Comparison of ENCODE assay signal across 12 cellular contexts in genomic region chr7:24899905-24900304, GRCh38.
A peak's percentile ranks its signal among the peaks of the same experiment; 100 is the strongest.
DNase-seq lines count a peak whose midpoint lies in the region; ATAC-seq lines count a peak whose summit lies in the region.
"Had no signal": no experiment of that assay in that cellular context is flagged by ENCODE, and none has a peak within 500 bp of the region (broad histone marks: within the 10 kb centered on the region; RNA-seq: fewer than 3 reads in every experiment).

No MANE protein-coding gene starts in this region.

- peak overlapping the region; percentile 22 for H3K27ac Mint-ChIP-seq in activated naive CD8-positive, alpha-beta T cell treated with anti-CD3 and anti-CD28 coated beads, Interleukin-2, amount 50 U/mL, for 24 hours
- H3K27ac Mint-ChIP-seq in activated naive CD8-positive, alpha-beta T cell treated with anti-CD3 and anti-CD28 coated beads for 36 hours, result no peak overlapping the region
- H3K27ac Mint-ChIP-seq in stimulated activated naive B cell treated with anti-CD40 and anti-IgM and Interleukin-4, amounts not matched to agents 10 μg/mL and 1 μg/mL and 100 μg/mL, for 72 hours, result no peak overlapping the region

- no peak for DNase-seq in activated naive CD8-positive, alpha-beta T cell treated with anti-CD3 and anti-CD28 coated beads, Interleukin-2, amount 50 U/mL, for 24 hours
- DNase-seq in activated naive CD8-positive, alpha-beta T cell treated with anti-CD3 and anti-CD28 coated beads for 36 hours, result no peak
- no peak for DNase-seq in stimulated activated naive B cell treated with anti-CD40 and anti-IgM and Interleukin-4, amounts not matched to agents 10 μg/mL and 1 μg/mL and 100 μg/mL, for 72 hours
- DNase-seq in NCI-H146 (lab: John Stamatoyannopoulos, UW) (no peak), amygdala (lab: John Stamatoyannopoulos, UW) (no peak)
- DNase-seq: ACHN, NCI-H446 treated with DMSO at 0.1 percent for 48 hours, upper lobe of left lung had no signal

- peaks cover 66% of the 10 kb centered on the region for H3K4me1 Mint-ChIP-seq in activated naive CD8-positive, alpha-beta T cell treated with anti-CD3 and anti-CD28 coated beads, Interleukin-2, amount 50 U/mL, for 24 hours
- H3K4me1 Mint-ChIP-seq in activated naive CD8-positive, alpha-beta T cell treated with anti-CD3 and anti-CD28 coated beads for 36 hours, result peaks cover 58% of the 10 kb centered on the region
- H3K4me1 Mint-ChIP-seq in stimulated activated naive B cell treated with anti-CD40 and anti-IgM and Interleukin-4, amounts not matched to agents 10 μg/mL and 1 μg/mL and 100 μg/mL, for 72 hours, result peaks cover 26 to 71% of the 10 kb centered on the region in 2 donors
- H3K4me1 Mint-ChIP-seq: neural crest cell had no signal

- H3K27me3 Mint-ChIP-seq in activated naive CD8-positive, alpha-beta T cell treated with anti-CD3 and anti-CD28 coated beads, Interleukin-2, amount 50 U/mL, for 24 hours, result no peaks in the 10 kb centered on the region
- no peaks in the 10 kb centered on the region for H3K27me3 Mint-ChIP-seq in activated naive CD8-positive, alpha-beta T cell treated with anti-CD3 and anti-CD28 coated beads for 36 hours
- no peaks in the 10 kb centered on the region for H3K27me3 Mint-ChIP-seq in stimulated activated naive B cell treated with anti-CD40 and anti-IgM and Interleukin-4, amounts not matched to agents 10 μg/mL and 1 μg/mL and 100 μg/mL, for 72 hours

- no peak overlapping the region for H3K4me3 Mint-ChIP-seq in activated naive CD8-positive, alpha-beta T cell treated with anti-CD3 and anti-CD28 coated beads, Interleukin-2, amount 50 U/mL, for 24 hours
- H3K4me3 Mint-ChIP-seq in activated naive CD8-positive, alpha-beta T cell treated with anti-CD3 and anti-CD28 coated beads for 36 hours, result no peak overlapping the region
- H3K4me3 Mint-ChIP-seq in stimulated activated naive B cell treated with anti-CD40 and anti-IgM and Interleukin-4, amounts not matched to agents 10 μg/mL and 1 μg/mL and 100 μg/mL, for 72 hours, result no peak overlapping the region
- H3K4me3 Mint-ChIP-seq: neural crest cell had no signal

- peaks cover 27% of the 10 kb centered on the region for H3K36me3 Mint-ChIP-seq in activated naive CD8-positive, alpha-beta T cell treated with anti-CD3 and anti-CD28 coated beads, Interleukin-2, amount 50 U/mL, for 24 hours (ENCODE audit: low read depth)
- peaks cover 8% of the 10 kb centered on the region for H3K36me3 Mint-ChIP-seq in activated naive CD8-positive, alpha-beta T cell treated with anti-CD3 and anti-CD28 coated beads for 36 hours
- peaks cover 4% of the 10 kb centered on the region in 2 donors for H3K36me3 Mint-ChIP-seq in stimulated activated naive B cell treated with anti-CD40 and anti-IgM and Interleukin-4, amounts not matched to agents 10 μg/mL and 1 μg/mL and 100 μg/mL, for 72 hours

- no peaks in the 10 kb centered on the region for H3K9me3 Mint-ChIP-seq in activated naive CD8-positive, alpha-beta T cell treated with anti-CD3 and anti-CD28 coated beads, Interleukin-2, amount 50 U/mL, for 24 hours
- H3K9me3 Mint-ChIP-seq in activated naive CD8-positive, alpha-beta T cell treated with anti-CD3 and anti-CD28 coated beads for 36 hours, result peaks cover under 1% of the 10 kb centered on the region
- H3K9me3 Mint-ChIP-seq in stimulated activated naive B cell treated with anti-CD40 and anti-IgM and Interleukin-4, amounts not matched to agents 10 μg/mL and 1 μg/mL and 100 μg/mL, for 72 hours, result no peaks in the 10 kb centered on the region
- H3K9me3 Mint-ChIP-seq: neural crest cell had no signal

- no peak for ATAC-seq in activated naive CD8-positive, alpha-beta T cell treated with anti-CD3 and anti-CD28 coated beads, Interleukin-2, amount 50 U/mL, for 24 hours
- peak; percentile 35 for ATAC-seq in HG02610 (IDR thresholded peaks at IDR 0.05; ENCODE audit: unreplicated experiment)
- ATAC-seq in HG03432 (IDR thresholded peaks at IDR 0.05; ENCODE audit: unreplicated experiment), result peak; percentile 54
- peak; percentile 56 to 59 for ATAC-seq in stimulated activated naive B cell treated with anti-CD40 and anti-IgM and Interleukin-4, amounts not matched to agents 10 μg/mL and 1 μg/mL and 100 μg/mL, for 72 hours (replicated peaks)
- no peak for ATAC-seq in HG03095 (IDR thresholded peaks at IDR 0.05; ENCODE audit: unreplicated experiment)

Comparison
In these comparisons a context has a peak if more than half of its experiments do, and no peak if none do; other contexts are left out.
1. ATAC-seq: peak in HG02610 (single experiment), HG03432 (single experiment) and stimulated activated naive B cell treated with anti-CD40 and anti-IgM and Interleukin-4, amounts not matched to agents 10 μg/mL and 1 μg/mL and 100 μg/mL, for 72 hours (2 of 2); none in activated naive CD8-positive, alpha-beta T cell treated with anti-CD3 and anti-CD28 coated beads, Interleukin-2, amount 50 U/mL, for 24 hours (single experiment) and HG03095 (single experiment).